11 cellular contexts compared by ENCODE assay signal in genomic region chr7:106139253-106140251, GRCh38. TPM values are rescaled to one million over a fixed set of nuclear protein-coding genes. Genes with fewer than 3 reads are reported as not detected.
DNase-seq lines count a peak whose midpoint lies in the region; ATAC-seq and TF ChIP-seq lines count a peak whose summit lies in the region.
"Had no signal": no experiment of that assay in that cellular context is flagged by ENCODE, and none has a peak within 500 bp of the region (broad histone marks: within the 10 kb centered on the region; RNA-seq: fewer than 3 reads in every experiment).

No MANE protein-coding gene starts in this region.

- no peaks in the 10 kb centered on the region for H3K9me3 ChIP-seq in SK-N-MC (ENCODE audit: low read depth, low read length)

- no peak for TF ChIP-seq CTCF in activated CD8-positive, alpha-beta T cell treated with anti-CD3 and anti-CD28 coated beads for 36 hours (IDR thresholded peaks at IDR 0.05)

- DNase-seq in EH (ENCODE audit: low read depth) (peak; percentile 48), SK-N-MC (ENCODE audit: low read depth, low spot score) (no peak), left cardiac atrium (no peak), renal cortical epithelial cell (ENCODE audit: low read depth) (peak; percentile 39), ecto neural progenitor cell (ENCODE audit: low spot score) (no peak)
- no peak for DNase-seq in activated CD8-positive, alpha-beta T cell treated with anti-CD3 and anti-CD28 coated beads for 36 hours
- no peak for DNase-seq in activated CD4-positive, alpha-beta T cell treated with anti-CD3 and anti-CD28 coated beads, Interleukin-2, amount 50 U/mL, for 4 hours
- DNase-seq: CD4-positive, alpha-beta memory T cell; mammary epithelial cell had no signal

- no peaks in the 10 kb centered on the region for H3K4me1 Mint-ChIP-seq in activated CD8-positive, alpha-beta T cell treated with anti-CD3 and anti-CD28 coated beads for 36 hours (ENCODE audit: low read depth)
- H3K4me1 Mint-ChIP-seq: CD4-positive, alpha-beta memory T cell had no signal

- H3K27ac ChIP-seq in SK-N-MC = peak overlapping the region; percentile 17; the same call in 1 of the 2 replicates
- H3K27ac ChIP-seq: VCaP had no signal

- H3K4me3 ChIP-seq in SK-N-MC = peak overlapping the region; percentile 4; the same call in 1 of the 2 replicates

- H3K27me3 Mint-ChIP-seq in activated CD8-positive, alpha-beta T cell treated with anti-CD3 and anti-CD28 coated beads for 36 hours = peaks cover 1% of the 10 kb centered on the region

- no peaks in the 10 kb centered on the region for H3K36me3 ChIP-seq in SK-N-MC (ENCODE audit: insufficient read depth, low read length)

- H3K27ac Mint-ChIP-seq in activated CD8-positive, alpha-beta T cell treated with anti-CD3 and anti-CD28 coated beads for 36 hours = no peak overlapping the region
- H3K27ac Mint-ChIP-seq: CD4-positive, alpha-beta memory T cell had no signal

- H3K9ac ChIP-seq in SK-N-MC (ENCODE audit: insufficient read length) = peak overlapping the region; percentile 3

- no peaks in the 10 kb centered on the region for H3K36me3 Mint-ChIP-seq in activated CD8-positive, alpha-beta T cell treated with anti-CD3 and anti-CD28 coated beads for 36 hours (ENCODE audit: low read depth)
- H3K36me3 Mint-ChIP-seq: CD4-positive, alpha-beta memory T cell had no signal

- POLR2A ChIA-PET in activated CD8-positive, alpha-beta T cell treated with anti-CD3 and anti-CD28 coated beads for 36 hours (lab: Charles Lee) = no interaction called here

- no peak overlapping the region for H3K4me3 Mint-ChIP-seq in activated CD8-positive, alpha-beta T cell treated with anti-CD3 and anti-CD28 coated beads for 36 hours
- H3K4me3 Mint-ChIP-seq: CD4-positive, alpha-beta memory T cell had no signal

- H3K9me3 Mint-ChIP-seq in activated CD8-positive, alpha-beta T cell treated with anti-CD3 and anti-CD28 coated beads for 36 hours = no peaks in the 10 kb centered on the region
- H3K9me3 Mint-ChIP-seq: CD4-positive, alpha-beta memory T cell had no signal

- CTCF ChIA-PET in activated CD8-positive, alpha-beta T cell treated with anti-CD3 and anti-CD28 coated beads for 36 hours (lab: Charles Lee) = interaction anchor here (1.0 to 1.5 kb wide), 3 partner anchors 14 to 98 kb away, joined by 3 to 7 read pairs (median 3); no protein-coding TSS in a partner anchor

- intact Hi-C loops in left cardiac atrium (cut with DNase I) = no loop called here
- intact Hi-C loops in activated CD8-positive, alpha-beta T cell treated with anti-CD3 and anti-CD28 coated beads for 36 hours (cut with micrococcal nuclease) = no loop called here

- peak; percentile 72 to 92 for ATAC-seq in left cardiac atrium
- no peak for ATAC-seq in activated CD8-positive, alpha-beta T cell treated with anti-CD3 and anti-CD28 coated beads for 36 hours
- ATAC-seq in GM18867 (IDR thresholded peaks at IDR 0.05; ENCODE audit: unreplicated experiment) = no peak

RNA-seq across cellular contexts. Expression of gene SYPL1, which starts 27.4 kb away (rescaled TPM):
- total RNA-seq in left cardiac atrium (10 to 100 TPM; 71.9 to 87.1 TPM), renal cortical epithelial cell (91.2 and 162 TPM in 2 replicates)
- 10 to 100 TPM; 40.1 to 44.6 TPM for total RNA-seq in activated CD8-positive, alpha-beta T cell treated with anti-CD3 and anti-CD28 coated beads for 36 hours

Comparison
In these comparisons a context has a peak if more than half of its experiments do, and no peak if none do; other contexts are left out.
1. DNase-seq: peak in EH (single experiment) and renal cortical epithelial cell (single experiment); none in SK-N-MC (single experiment), left cardiac atrium (single experiment), activated CD8-positive, alpha-beta T cell treated with anti-CD3 and anti-CD28 coated beads for 36 hours (single experiment), activated CD4-positive, alpha-beta T cell treated with anti-CD3 and anti-CD28 coated beads, Interleukin-2, amount 50 U/mL, for 4 hours (0 of 2) and ecto neural progenitor cell (single experiment).
2. ATAC-seq: peak in left cardiac atrium (2 of 2); none in activated CD8-positive, alpha-beta T cell treated with anti-CD3 and anti-CD28 coated beads for 36 hours (single experiment) and GM18867 (single experiment).